ENCODE assay signal across 9 cellular contexts in the genomic region with DNA sequence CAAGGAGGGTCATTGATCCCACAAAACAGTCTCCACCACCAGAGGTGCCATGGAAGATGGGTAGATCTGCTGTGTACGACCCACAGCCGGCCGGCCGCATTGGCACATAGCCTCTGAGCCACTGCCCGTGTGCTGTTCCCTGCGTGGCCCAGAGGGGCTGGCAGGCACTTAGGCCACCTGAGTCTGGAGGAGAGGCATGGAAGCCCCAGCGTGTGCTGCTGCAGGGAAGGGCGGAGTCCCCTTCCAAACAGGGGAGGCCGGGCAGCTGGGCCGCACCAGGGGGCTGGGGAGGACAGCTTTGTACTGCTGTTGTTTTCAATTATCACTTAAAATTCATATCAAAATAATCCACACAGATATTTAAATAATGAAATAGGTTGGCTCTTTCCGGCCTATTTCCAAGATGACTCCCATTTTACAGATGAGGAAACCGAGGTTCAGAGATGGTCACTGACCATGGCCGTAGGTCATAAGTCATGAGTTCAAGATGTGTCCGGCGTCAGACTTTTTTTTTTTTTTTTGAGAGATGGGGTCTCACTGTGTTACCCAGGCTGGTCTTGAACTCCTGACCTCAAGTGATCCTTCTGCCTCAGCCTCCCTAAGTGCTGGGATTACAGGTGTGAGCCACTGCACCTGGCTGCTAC. TPM values are rescaled to one million over a fixed set of nuclear protein-coding genes. Genes with fewer than 3 reads are reported as not detected.
"Had no signal": no experiment of that assay in that cellular context is flagged by ENCODE, and none has a peak within 500 bp of the region (broad histone marks: within the 10 kb centered on the region; RNA-seq: fewer than 3 reads in every experiment).

No MANE protein-coding gene starts in this region.

- H3K4me3 ChIP-seq: GM23338 had no signal

- H3K9me3 Mint-ChIP-seq: GM23338, H9, HFFc6 had no signal

- H3K9ac ChIP-seq: KMS-11 had no signal

- H2AFZ ChIP-seq: GM23338 had no signal

- H3K27ac Mint-ChIP-seq: GM23338, HFFc6 had no signal

- H3K4me3 Mint-ChIP-seq: GM23338, H9, HFFc6 had no signal

- DNase-seq: H9, HCEC 1CT, HFFc6, IMR-90, KBM-7 had no signal

- H3K4me2 ChIP-seq: GM23338, KMS-11 had no signal

- H3K27ac ChIP-seq: HL-60, KMS-11 had no signal

RNA-seq across cellular contexts. Expression of gene GSG1L, which starts 23.1 kb away (rescaled TPM):
- total RNA-seq: HFFc6, HT1080, IMR-90 had no signal
- polyA plus RNA-seq: IMR-90 had no signal
